Comparison of ENCODE assay signal across 1 cellular context in genomic region chr11:67317365-67318238, GRCh38.
A peak's percentile ranks its signal among the peaks of the same experiment; 100 is the strongest.
TF ChIP-seq lines count a peak whose summit lies in the region.

No MANE protein-coding gene starts in this region.

TF ChIP-seq in HepG2, 621 proteins besides CTCF, POLR2A, EP300 and RAD21 (continued from another document and continues in another):
- TF ChIP-seq, protein P1, sequence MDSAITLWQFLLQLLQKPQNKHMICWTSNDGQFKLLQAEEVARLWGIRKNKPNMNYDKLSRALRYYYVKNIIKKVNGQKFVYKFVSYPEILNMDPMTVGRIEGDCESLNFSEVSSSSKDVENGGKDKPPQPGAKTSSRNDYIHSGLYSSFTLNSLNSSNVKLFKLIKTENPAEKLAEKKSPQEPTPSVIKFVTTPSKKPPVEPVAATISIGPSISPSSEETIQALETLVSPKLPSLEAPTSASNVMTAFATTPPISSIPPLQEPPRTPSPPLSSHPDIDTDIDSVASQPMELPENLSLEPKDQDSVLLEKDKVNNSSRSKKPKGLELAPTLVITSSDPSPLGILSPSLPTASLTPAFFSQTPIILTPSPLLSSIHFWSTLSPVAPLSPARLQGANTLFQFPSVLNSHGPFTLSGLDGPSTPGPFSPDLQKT (CRISPR knock-in tag; IDR thresholded peaks at IDR 0.05; ENCODE audit: borderline replicate concordance), result 0 out of 2 replicates have a peak, but pooled peaks have one; percentile 23
- TF ChIP-seq REPIN1 (CRISPR knock-in tag; IDR thresholded peaks at IDR 0.05; ENCODE audit: borderline replicate concordance, low read depth) (no peak), ZNF878 (CRISPR knock-in tag; IDR thresholded peaks at IDR 0.05) (no peak), ZNF891 (CRISPR knock-in tag; IDR thresholded peaks at IDR 0.05) (peak; percentile 69), ZNF382 (CRISPR knock-in tag; IDR thresholded peaks at IDR 0.05; ENCODE audit: borderline replicate concordance) (no peak), MAFK (conservative IDR thresholded peaks at IDR 0.05 in 1 of 2, IDR thresholded peaks at IDR 0.05 in 1 of 2; ENCODE audit: low read length in 2 of 2) (no peak), ZMYM4 (CRISPR knock-in tag; IDR thresholded peaks at IDR 0.05) (peak; percentile 60; the same call in 1 of the 2 replicates), SNRNP70 (IDR thresholded peaks at IDR 0.05; ENCODE audit: low read depth, low read length) (no peak), FLYWCH1 (CRISPR knock-in tag; IDR thresholded peaks at IDR 0.05) (no peak), NAIF1 (CRISPR knock-in tag; IDR thresholded peaks at IDR 0.05; ENCODE audit: borderline replicate concordance) (0 out of 2 replicates have a peak, but pooled peaks have one; percentile 27), ZBTB3 (CRISPR knock-in tag; IDR thresholded peaks at IDR 0.05; ENCODE audit: borderline replicate concordance, low read depth) (no peak; the same call in 1 of the 2 replicates), KDM4B (CRISPR knock-in tag; IDR thresholded peaks at IDR 0.05) (no peak), SRSF1 (optimal IDR thresholded peaks at IDR 0.05; ENCODE audit: low read depth, low read length) (no peak), TEAD3 (CRISPR knock-in tag; optimal IDR thresholded peaks at IDR 0.05; ENCODE audit: borderline replicate concordance) (peak; percentile 33), NCOA1 (CRISPR knock-in tag; IDR thresholded peaks at IDR 0.05) (peak; percentile 73; the same call in 1 of the 2 replicates), ATF7 (IDR thresholded peaks at IDR 0.05) (no peak), ATF7 (CRISPR knock-in tag; IDR thresholded peaks at IDR 0.05) (0 out of 2 replicates have a peak, but pooled peaks have one; percentile 18), SRSF9 (IDR thresholded peaks at IDR 0.05; ENCODE audit: borderline replicate concordance, insufficient read depth, low read depth, low read length, poor library complexity, severe bottlenecking) (no peak), FOXJ3 (CRISPR knock-in tag; IDR thresholded peaks at IDR 0.05; ENCODE audit: borderline replicate concordance) (peak; percentile 66), ELF3 (CRISPR knock-in tag; IDR thresholded peaks at IDR 0.05) (peak; percentile 79), IRF2 (CRISPR knock-in tag; IDR thresholded peaks at IDR 0.05) (peak; percentile 90), ZNF230 (CRISPR knock-in tag; IDR thresholded peaks at IDR 0.05) (peak; percentile 19; the same call in 1 of the 2 replicates), ZHX2 (IDR thresholded peaks at IDR 0.05; ENCODE audit: low read depth) (no peak; the same call in 1 of the 2 replicates), ZHX2 (CRISPR knock-in tag; IDR thresholded peaks at IDR 0.05; ENCODE audit: borderline replicate concordance) (no peak), GATAD1 (CRISPR knock-in tag; IDR thresholded peaks at IDR 0.05) (peak; percentile 80), ZBTB34 (CRISPR knock-in tag; IDR thresholded peaks at IDR 0.05) (no peak), GTF2F1 (IDR thresholded peaks at IDR 0.05; ENCODE audit: low read length) (no peak), ZNF160 (CRISPR knock-in tag; IDR thresholded peaks at IDR 0.05) (0 out of 2 replicates have a peak, but pooled peaks have one; percentile 11), SP2 (CRISPR knock-in tag; IDR thresholded peaks at IDR 0.05) (no peak), NR2F2 (IDR thresholded peaks at IDR 0.05; ENCODE audit: borderline replicate concordance, low read depth) (no peak), PRDM10 (CRISPR knock-in tag; IDR thresholded peaks at IDR 0.05; ENCODE audit: low read depth) (peak; percentile 24; the same call in 1 of the 2 replicates), ZBTB37 (CRISPR knock-in tag; IDR thresholded peaks at IDR 0.05) (no peak), MTA1 (CRISPR knock-in tag; IDR thresholded peaks at IDR 0.05; ENCODE audit: borderline replicate concordance) (no peak; the same call in 1 of the 2 replicates), MIER2 (CRISPR knock-in tag; IDR thresholded peaks at IDR 0.05) (no peak), ZNF567 (CRISPR knock-in tag; IDR thresholded peaks at IDR 0.05; ENCODE audit: borderline replicate concordance) (no peak), PPARG (CRISPR knock-in tag; conservative IDR thresholded peaks at IDR 0.05) (0 out of 2 replicates have a peak, but pooled peaks have one; percentile 49), TBP (CRISPR knock-in tag; IDR thresholded peaks at IDR 0.05) (0 out of 2 replicates have a peak, but pooled peaks have one; percentile 39), BCL6 (CRISPR knock-in tag; IDR thresholded peaks at IDR 0.05) (no peak; the same call in 1 of the 2 replicates), JARID2 (CRISPR knock-in tag; IDR thresholded peaks at IDR 0.05; ENCODE audit: insufficient replicate concordance) (no peak), ZNF839 (CRISPR knock-in tag; IDR thresholded peaks at IDR 0.05; ENCODE audit: borderline replicate concordance) (no peak; the same call in 1 of the 2 replicates), ZFP62 (CRISPR knock-in tag; IDR thresholded peaks at IDR 0.05) (no peak), NFE2 (CRISPR knock-in tag; IDR thresholded peaks at IDR 0.05) (no peak), TCF12 (IDR thresholded peaks at IDR 0.05) (no peak), TCF12 (CRISPR knock-in tag; IDR thresholded peaks at IDR 0.05) (no peak), FOXK2 (IDR thresholded peaks at IDR 0.05) (0 out of 2 replicates have a peak, but pooled peaks have one; percentile 3), GABPB1 (CRISPR knock-in tag; IDR thresholded peaks at IDR 0.05) (peak; percentile 88)
- TF ChIP-seq, protein P2, sequence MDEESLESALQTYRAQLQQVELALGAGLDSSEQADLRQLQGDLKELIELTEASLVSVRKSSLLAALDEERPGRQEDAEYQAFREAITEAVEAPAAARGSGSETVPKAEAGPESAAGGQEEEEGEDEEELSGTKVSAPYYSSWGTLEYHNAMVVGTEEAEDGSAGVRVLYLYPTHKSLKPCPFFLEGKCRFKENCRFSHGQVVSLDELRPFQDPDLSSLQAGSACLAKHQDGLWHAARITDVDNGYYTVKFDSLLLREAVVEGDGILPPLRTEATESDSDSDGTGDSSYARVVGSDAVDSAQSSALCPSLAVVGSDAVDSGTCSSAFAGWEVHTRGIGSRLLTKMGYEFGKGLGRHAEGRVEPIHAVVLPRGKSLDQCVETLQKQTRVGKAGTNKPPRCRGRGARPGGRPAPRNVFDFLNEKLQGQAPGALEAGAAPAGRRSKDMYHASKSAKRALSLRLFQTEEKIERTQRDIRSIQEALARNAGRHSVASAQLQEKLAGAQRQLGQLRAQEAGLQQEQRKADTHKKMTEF (CRISPR knock-in tag; IDR thresholded peaks at IDR 0.05), result peak; percentile 89
- TF ChIP-seq, protein P3, sequence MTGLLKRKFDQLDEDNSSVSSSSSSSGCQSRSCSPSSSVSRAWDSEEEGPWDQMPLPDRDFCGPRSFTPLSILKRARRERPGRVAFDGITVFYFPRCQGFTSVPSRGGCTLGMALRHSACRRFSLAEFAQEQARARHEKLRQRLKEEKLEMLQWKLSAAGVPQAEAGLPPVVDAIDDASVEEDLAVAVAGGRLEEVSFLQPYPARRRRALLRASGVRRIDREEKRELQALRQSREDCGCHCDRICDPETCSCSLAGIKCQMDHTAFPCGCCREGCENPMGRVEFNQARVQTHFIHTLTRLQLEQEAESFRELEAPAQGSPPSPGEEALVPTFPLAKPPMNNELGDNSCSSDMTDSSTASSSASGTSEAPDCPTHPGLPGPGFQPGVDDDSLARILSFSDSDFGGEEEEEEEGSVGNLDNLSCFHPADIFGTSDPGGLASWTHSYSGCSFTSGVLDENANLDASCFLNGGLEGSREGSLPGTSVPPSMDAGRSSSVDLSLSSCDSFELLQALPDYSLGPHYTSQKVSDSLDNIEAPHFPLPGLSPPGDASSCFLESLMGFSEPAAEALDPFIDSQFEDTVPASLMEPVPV (CRISPR knock-in tag; IDR thresholded peaks at IDR 0.05), result peak; percentile 55; the same call in 1 of the 2 replicates
- TF ChIP-seq, protein P4, sequence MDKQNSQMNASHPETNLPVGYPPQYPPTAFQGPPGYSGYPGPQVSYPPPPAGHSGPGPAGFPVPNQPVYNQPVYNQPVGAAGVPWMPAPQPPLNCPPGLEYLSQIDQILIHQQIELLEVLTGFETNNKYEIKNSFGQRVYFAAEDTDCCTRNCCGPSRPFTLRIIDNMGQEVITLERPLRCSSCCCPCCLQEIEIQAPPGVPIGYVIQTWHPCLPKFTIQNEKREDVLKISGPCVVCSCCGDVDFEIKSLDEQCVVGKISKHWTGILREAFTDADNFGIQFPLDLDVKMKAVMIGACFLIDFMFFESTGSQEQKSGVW (CRISPR knock-in tag; IDR thresholded peaks at IDR 0.05; ENCODE audit: borderline replicate concordance), result no peak
- TF ChIP-seq, protein P5, sequence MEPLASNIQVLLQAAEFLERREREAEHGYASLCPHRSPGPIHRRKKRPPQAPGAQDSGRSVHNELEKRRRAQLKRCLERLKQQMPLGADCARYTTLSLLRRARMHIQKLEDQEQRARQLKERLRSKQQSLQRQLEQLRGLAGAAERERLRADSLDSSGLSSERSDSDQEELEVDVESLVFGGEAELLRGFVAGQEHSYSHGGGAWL (CRISPR knock-in tag; IDR thresholded peaks at IDR 0.05), result peak; percentile 61; the same call in 1 of the 2 replicates
